In the genomic region with DNA sequence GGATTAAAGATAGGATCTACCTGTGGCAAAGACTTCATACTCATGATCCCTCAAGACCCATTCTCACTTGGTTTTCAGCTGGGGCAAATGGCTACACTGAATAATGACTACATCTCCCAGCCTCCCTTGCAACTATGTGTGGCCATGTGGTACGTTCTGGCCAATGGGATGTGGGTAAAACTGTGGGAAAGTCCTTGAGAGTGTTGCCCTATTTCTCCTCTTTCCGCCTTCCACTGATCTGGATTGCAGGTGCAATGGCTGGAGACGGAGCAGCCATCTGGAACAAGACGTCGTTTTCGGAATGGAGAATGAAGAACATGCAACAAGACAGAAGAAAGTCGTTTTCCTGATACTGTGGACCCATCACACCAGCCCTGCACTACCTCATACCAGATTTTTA, we compare ENCODE assay signal across 7 cellular contexts. TPM values are rescaled to one million over a fixed set of nuclear protein-coding genes. Genes with fewer than 3 reads are reported as not detected.
DNase-seq lines count a peak whose midpoint lies in the region; FAIRE-seq and TF ChIP-seq lines count a peak whose summit lies in the region.

No MANE protein-coding gene starts in this region.

- H3K27ac Mint-ChIP-seq in CD14-positive monocyte = no peak overlapping the region

- H3K9me3 Mint-ChIP-seq in CD14-positive monocyte = peaks cover 0 to 1% (median 0%) of the 10 kb centered on the region in 7 donors

- H2AFZ ChIP-seq in hepatocyte = no peak overlapping the region

- no peaks in the 10 kb centered on the region for H3K36me3 Mint-ChIP-seq in CD14-positive monocyte

- peaks cover 9% of the 10 kb centered on the region for H3K4me1 Mint-ChIP-seq in CD14-positive monocyte

- H4K20me1 ChIP-seq in hepatocyte (ENCODE audit: insufficient read depth, poor library complexity, severe bottlenecking) = no peaks in the 10 kb centered on the region

- TF ChIP-seq CTCF in RWPE1 (conservative IDR thresholded peaks at IDR 0.05; ENCODE audit: low read depth) = no peak
- no peak for TF ChIP-seq CTCF in hepatocyte (IDR thresholded peaks at IDR 0.05; ENCODE audit: poor library complexity)
- no peak for TF ChIP-seq CTCF in CD14-positive monocyte (IDR thresholded peaks at IDR 0.05)

- no peak overlapping the region for H3K4me2 ChIP-seq in hepatocyte

- WGBS in hepatocyte (ENCODE audit: low lambda C conversion rate, missing lambda C conversion rate) = 93% methylated on average over 7 of the region's 7 CpGs

- H3K4me3 Mint-ChIP-seq in CD14-positive monocyte = peak overlapping the region in 1 of 2 donors; percentile 28

- TF ChIP-seq POLR2A in GM12891 (IDR thresholded peaks at IDR 0.05; ENCODE audit: low read depth, low read length) = no peak

- POLR2A ChIA-PET in HEK293T (lab: Yijun Ruan, JAX) = no interaction called here
- POLR2A ChIA-PET in RWPE1 (lab: Yijun Ruan, JAX; ENCODE audit: low non-redundant PET) = interaction anchor here (0.6 kb wide), 1 partner anchor 47 kb away, joined by 6 read pairs; no protein-coding TSS in a partner anchor

- intact Hi-C loops in CD14-positive monocyte (cut with micrococcal nuclease) = loop anchor here (10.0 kb wide), 3 partner anchors 175 to 235 kb away; a partner anchor contains a TSS

- H3K9me2 ChIP-seq in hepatocyte (replicated peaks; ENCODE audit: insufficient read depth) = no peaks in the 10 kb centered on the region

- no peaks in the 10 kb centered on the region for H3K27me3 ChIP-seq in hepatocyte

- no peaks in the 10 kb centered on the region for H3K4me1 ChIP-seq in hepatocyte (ENCODE audit: insufficient read depth)

- no peaks in the 10 kb centered on the region for H3K9me3 ChIP-seq in hepatocyte (ENCODE audit: low read depth)

- peak; percentile 76 for FAIRE-seq in GM12891 (lab: Jason Lieb, UNC)

- peaks cover 25 to 28% (median 25%) of the 10 kb centered on the region in 3 donors for H3K27me3 Mint-ChIP-seq in CD14-positive monocyte (ENCODE audit: low read depth in 3 of 3)

- no peaks in the 10 kb centered on the region for H3K79me2 ChIP-seq in hepatocyte

- CTCF ChIA-PET in HEK293T (lab: Yijun Ruan, JAX) (interaction anchor here (1.2 kb wide), 1 partner anchor 234 kb away, joined by 3 read pairs; no protein-coding TSS in a partner anchor), RWPE1 (lab: Yijun Ruan, JAX) (interaction anchor here (0.6 to 0.7 kb wide), 2 partner anchors 600 to 1093 kb away, joined by 5 read pairs; no protein-coding TSS in a partner anchor)

- no peak overlapping the region for H3K27ac ChIP-seq in RWPE1
- H3K27ac ChIP-seq in hepatocyte = no peak overlapping the region

- no peaks in the 10 kb centered on the region for H3K36me3 ChIP-seq in hepatocyte (replicated peaks; ENCODE audit: insufficient read depth, low read depth)

- DNase-seq in GM12891 (ENCODE audit: insufficient read length, low spot score) = no peak
- peak; percentile 48 for DNase-seq in HEK293T (ENCODE audit: extremely low spot score)
- DNase-seq in RWPE1 (ENCODE audit: low spot score) = peak; percentile 38
- peak; percentile 46 for DNase-seq in iris pigment epithelial cell (ENCODE audit: low read depth)
- no peak for DNase-seq in NCI-H2081 treated with DMSO at 0.1 percent for 48 hours (lab: John Stamatoyannopoulos, UW)
- no peak for DNase-seq in hepatocyte (ENCODE audit: low spot score)
- DNase-seq in CD14-positive monocyte (ENCODE audit: low spot score) = no peak

- no peak overlapping the region for H3K4me3 ChIP-seq in hepatocyte

TF ChIP-seq in GM12891, 5 proteins besides CTCF, POLR2A, EP300 and RAD21:
- TF ChIP-seq POU2F2 (IDR thresholded peaks at IDR 0.05; ENCODE audit: low read depth, low read length) (no peak), TAF1 (IDR thresholded peaks at IDR 0.05; ENCODE audit: low read depth, low read length) (no peak), POLR2AphosphoS5 (IDR thresholded peaks at IDR 0.05; ENCODE audit: low read depth, low read length) (no peak), PAX5 (IDR thresholded peaks at IDR 0.05; ENCODE audit: insufficient read depth, low read length, severe bottlenecking) (no peak)

TF ChIP-seq in HEK293T, 16 proteins besides CTCF, POLR2A, EP300 and RAD21:
- TF ChIP-seq L3MBTL2 (conservative IDR thresholded peaks at IDR 0.05) (0 out of 2 replicates have a peak, but pooled peaks have one; percentile 34), FOXM1 (IDR thresholded peaks at IDR 0.05; ENCODE audit: borderline replicate concordance) (no peak), CTBP1 (IDR thresholded peaks at IDR 0.05; ENCODE audit: borderline replicate concordance) (no peak)

RNA-seq across cellular contexts. Expression of a gene that starts 48.5 kb away (rescaled TPM):
- 14.5 TPM for polyA plus RNA-seq in GM12891 (2012; ENCODE audit: low read depth, missing spikeins)
- 58.4 and 69.0 TPM in 2 replicates for total RNA-seq in hepatocyte
- polyA plus RNA-seq in hepatocyte (20.2 and 21.4 TPM in 2 replicates), CD14-positive monocyte (10 to 100 TPM in 1 of 2 donors, 1 to 10 TPM in 1; 7.2 to 11.1 TPM)

Comparison
In these comparisons a context has a peak if more than half of its experiments do, and no peak if none do; other contexts are left out.
1. DNase-seq: peak in HEK293T (single experiment), RWPE1 (single experiment) and iris pigment epithelial cell (single experiment); none in GM12891 (single experiment), NCI-H2081 treated with DMSO at 0.1 percent for 48 hours (single experiment), hepatocyte (single experiment) and CD14-positive monocyte (single experiment).